Comparison of ENCODE assay signal across 1 cellular context in the genomic region with DNA sequence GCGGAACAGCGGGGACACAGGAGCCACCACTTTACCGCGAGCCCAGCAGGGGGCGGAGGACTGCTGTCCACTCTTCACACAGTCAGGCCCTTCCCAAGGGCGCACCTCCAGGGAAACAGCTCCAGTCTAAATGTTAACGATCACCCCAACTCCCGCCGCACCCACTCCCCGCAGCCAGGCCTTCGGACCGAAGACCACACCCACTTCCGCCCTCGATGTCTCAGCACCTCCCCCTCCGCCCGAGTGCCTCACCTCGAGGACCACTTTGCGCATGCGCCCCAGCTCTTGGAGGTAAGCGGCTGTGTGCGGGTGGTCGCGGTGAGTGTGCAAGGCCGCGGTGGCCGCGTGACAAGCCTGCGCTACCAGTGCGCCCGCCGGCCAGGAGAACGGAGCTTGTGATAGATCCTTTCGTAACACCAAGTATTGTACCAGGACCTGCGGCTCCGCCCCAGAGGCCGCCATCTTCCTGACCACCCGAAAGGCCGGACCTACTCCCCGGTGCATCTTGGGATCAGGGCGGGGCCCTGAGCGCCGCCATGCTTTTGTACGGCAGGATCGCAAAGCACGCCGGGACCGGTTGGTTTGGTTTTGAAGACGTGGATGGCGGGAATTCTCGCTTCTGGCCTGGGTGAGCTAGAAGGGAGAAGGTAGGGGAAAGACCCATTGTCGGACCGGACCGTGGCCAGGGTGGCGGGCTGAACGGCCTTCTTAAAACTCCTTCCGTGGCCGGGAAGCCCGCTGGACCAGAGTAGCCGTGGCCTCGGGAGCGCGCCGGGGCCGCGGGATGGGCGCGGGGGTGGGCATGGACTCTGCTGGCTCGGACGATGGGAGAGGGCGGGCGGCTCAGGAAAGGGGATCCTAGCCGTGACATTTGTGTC.
A peak's percentile ranks its signal among the peaks of the same experiment; 100 is the strongest.
TF ChIP-seq lines count a peak whose summit lies in the region.

A gene with protein sequence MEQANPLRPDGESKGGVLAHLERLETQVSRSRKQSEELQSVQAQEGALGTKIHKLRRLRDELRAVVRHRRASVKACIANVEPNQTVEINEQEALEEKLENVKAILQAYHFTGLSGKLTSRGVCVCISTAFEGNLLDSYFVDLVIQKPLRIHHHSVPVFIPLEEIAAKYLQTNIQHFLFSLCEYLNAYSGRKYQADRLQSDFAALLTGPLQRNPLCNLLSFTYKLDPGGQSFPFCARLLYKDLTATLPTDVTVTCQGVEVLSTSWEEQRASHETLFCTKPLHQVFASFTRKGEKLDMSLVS (plus strand): TSS at position 552 of the 878 bp plus-strand sequence. CDS start 495 bp downstream, outside the sequence.
A gene with protein sequence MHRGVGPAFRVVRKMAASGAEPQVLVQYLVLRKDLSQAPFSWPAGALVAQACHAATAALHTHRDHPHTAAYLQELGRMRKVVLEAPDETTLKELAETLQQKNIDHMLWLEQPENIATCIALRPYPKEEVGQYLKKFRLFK (minus strand): TSS at position 518 of the 878 bp plus-strand sequence. CDS start 14 bp downstream, at position 504.

TF ChIP-seq in HepG2, 621 proteins besides CTCF, POLR2A, EP300 and RAD21 (continued from another document and continues in another):
- 0 out of 2 replicates have a peak, but pooled peaks have one; percentile 17 for TF ChIP-seq ZNF329 (CRISPR knock-in tag; IDR thresholded peaks at IDR 0.05; ENCODE audit: low read depth)
- peak; percentile 94 for TF ChIP-seq MYC (CRISPR knock-in tag; IDR thresholded peaks at IDR 0.05; ENCODE audit: borderline replicate concordance)
- peak; percentile 18; the same call in 1 of the 2 replicates for TF ChIP-seq CREB1 (IDR thresholded peaks at IDR 0.05)
- peak; percentile 41; the same call in 1 of the 2 replicates for TF ChIP-seq CREB1 (CRISPR knock-in tag; IDR thresholded peaks at IDR 0.05)
- TF ChIP-seq, protein P1, sequence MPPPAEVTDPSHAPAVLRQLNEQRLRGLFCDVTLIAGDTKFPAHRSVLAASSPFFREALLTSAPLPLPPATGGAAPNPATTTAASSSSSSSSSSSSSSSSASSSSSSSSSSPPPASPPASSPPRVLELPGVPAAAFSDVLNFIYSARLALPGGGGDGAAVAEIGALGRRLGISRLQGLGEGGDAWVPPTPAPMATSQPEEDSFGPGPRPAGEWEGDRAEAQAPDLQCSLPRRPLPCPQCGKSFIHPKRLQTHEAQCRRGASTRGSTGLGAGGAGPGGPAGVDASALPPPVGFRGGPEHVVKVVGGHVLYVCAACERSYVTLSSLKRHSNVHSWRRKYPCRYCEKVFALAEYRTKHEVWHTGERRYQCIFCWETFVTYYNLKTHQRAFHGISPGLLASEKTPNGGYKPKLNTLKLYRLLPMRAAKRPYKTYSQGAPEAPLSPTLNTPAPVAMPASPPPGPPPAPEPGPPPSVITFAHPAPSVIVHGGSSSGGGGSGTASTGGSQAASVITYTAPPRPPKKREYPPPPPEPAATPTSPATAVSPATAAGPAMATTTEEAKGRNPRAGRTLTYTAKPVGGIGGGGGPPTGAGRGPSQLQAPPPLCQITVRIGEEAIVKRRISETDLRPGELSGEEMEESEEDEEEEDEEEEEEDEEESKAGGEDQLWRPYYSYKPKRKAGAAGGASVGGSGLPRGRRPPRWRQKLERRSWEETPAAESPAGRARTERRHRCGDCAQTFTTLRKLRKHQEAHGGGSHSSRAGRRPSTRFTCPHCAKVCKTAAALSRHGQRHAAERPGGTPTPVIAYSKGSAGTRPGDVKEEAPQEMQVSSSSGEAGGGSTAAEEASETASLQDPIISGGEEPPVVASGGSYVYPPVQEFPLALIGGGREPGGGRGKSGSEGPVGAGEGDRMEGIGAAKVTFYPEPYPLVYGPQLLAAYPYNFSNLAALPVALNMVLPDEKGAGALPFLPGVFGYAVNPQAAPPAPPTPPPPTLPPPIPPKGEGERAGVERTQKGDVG (CRISPR knock-in tag; IDR thresholded peaks at IDR 0.05; ENCODE audit: borderline replicate concordance): peak; percentile 37; the same call in 1 of the 2 replicates
- TF ChIP-seq KLF6 (CRISPR knock-in tag; IDR thresholded peaks at IDR 0.05): no peak
- no peak for TF ChIP-seq ZNF549 (CRISPR knock-in tag; IDR thresholded peaks at IDR 0.05)
- peak; percentile 77; the same call in 1 of the 2 replicates for TF ChIP-seq NAIF1 (CRISPR knock-in tag; IDR thresholded peaks at IDR 0.05; ENCODE audit: borderline replicate concordance)
- no peak for TF ChIP-seq ZSCAN22 (CRISPR knock-in tag; IDR thresholded peaks at IDR 0.05)
- TF ChIP-seq SCMH1 (CRISPR knock-in tag; IDR thresholded peaks at IDR 0.05; ENCODE audit: borderline replicate concordance): no peak
- peak; percentile 96 for TF ChIP-seq POGZ (CRISPR knock-in tag; IDR thresholded peaks at IDR 0.05)
- TF ChIP-seq ZNF143 (CRISPR knock-in tag; IDR thresholded peaks at IDR 0.05): peak; percentile 98
- TF ChIP-seq ZZZ3 (CRISPR knock-in tag; IDR thresholded peaks at IDR 0.05; ENCODE audit: borderline replicate concordance): peak; percentile 46; the same call in 1 of the 2 replicates
- TF ChIP-seq, protein P2, sequence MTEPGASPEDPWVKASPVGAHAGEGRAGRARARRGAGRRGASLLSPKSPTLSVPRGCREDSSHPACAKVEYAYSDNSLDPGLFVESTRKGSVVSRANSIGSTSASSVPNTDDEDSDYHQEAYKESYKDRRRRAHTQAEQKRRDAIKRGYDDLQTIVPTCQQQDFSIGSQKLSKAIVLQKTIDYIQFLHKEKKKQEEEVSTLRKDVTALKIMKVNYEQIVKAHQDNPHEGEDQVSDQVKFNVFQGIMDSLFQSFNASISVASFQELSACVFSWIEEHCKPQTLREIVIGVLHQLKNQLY (CRISPR knock-in tag; IDR thresholded peaks at IDR 0.05): peak; percentile 65; the same call in 1 of the 2 replicates
- TF ChIP-seq PAX8 (CRISPR knock-in tag; IDR thresholded peaks at IDR 0.05; ENCODE audit: borderline replicate concordance): peak; percentile 79
- TF ChIP-seq, protein P3, sequence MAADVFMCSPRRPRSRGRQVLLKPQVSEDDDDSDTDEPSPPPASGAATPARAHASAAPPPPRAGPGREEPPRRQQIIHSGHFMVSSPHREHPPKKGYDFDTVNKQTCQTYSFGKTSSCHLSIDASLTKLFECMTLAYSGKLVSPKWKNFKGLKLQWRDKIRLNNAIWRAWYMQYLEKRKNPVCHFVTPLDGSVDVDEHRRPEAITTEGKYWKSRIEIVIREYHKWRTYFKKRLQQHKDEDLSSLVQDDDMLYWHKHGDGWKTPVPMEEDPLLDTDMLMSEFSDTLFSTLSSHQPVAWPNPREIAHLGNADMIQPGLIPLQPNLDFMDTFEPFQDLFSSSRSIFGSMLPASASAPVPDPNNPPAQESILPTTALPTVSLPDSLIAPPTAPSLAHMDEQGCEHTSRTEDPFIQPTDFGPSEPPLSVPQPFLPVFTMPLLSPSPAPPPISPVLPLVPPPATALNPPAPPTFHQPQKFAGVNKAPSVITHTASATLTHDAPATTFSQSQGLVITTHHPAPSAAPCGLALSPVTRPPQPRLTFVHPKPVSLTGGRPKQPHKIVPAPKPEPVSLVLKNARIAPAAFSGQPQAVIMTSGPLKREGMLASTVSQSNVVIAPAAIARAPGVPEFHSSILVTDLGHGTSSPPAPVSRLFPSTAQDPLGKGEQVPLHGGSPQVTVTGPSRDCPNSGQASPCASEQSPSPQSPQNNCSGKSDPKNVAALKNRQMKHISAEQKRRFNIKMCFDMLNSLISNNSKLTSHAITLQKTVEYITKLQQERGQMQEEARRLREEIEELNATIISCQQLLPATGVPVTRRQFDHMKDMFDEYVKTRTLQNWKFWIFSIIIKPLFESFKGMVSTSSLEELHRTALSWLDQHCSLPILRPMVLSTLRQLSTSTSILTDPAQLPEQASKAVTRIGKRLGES (CRISPR knock-in tag; IDR thresholded peaks at IDR 0.05; ENCODE audit: borderline replicate concordance): no peak
- TF ChIP-seq SRSF1 (optimal IDR thresholded peaks at IDR 0.05; ENCODE audit: low read depth, low read length): peak; percentile 83
- peak; percentile 37; the same call in 1 of the 2 replicates for TF ChIP-seq CBX5 (CRISPR knock-in tag; IDR thresholded peaks at IDR 0.05; ENCODE audit: borderline replicate concordance)
- TF ChIP-seq, protein P4, sequence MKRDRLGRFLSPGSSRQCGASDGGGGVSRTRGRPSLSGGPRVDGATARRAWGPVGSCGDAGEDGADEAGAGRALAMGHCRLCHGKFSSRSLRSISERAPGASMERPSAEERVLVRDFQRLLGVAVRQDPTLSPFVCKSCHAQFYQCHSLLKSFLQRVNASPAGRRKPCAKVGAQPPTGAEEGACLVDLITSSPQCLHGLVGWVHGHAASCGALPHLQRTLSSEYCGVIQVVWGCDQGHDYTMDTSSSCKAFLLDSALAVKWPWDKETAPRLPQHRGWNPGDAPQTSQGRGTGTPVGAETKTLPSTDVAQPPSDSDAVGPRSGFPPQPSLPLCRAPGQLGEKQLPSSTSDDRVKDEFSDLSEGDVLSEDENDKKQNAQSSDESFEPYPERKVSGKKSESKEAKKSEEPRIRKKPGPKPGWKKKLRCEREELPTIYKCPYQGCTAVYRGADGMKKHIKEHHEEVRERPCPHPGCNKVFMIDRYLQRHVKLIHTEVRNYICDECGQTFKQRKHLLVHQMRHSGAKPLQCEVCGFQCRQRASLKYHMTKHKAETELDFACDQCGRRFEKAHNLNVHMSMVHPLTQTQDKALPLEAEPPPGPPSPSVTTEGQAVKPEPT (CRISPR knock-in tag; IDR thresholded peaks at IDR 0.05; ENCODE audit: low read depth): 0 out of 2 replicates have a peak, but pooled peaks have one; percentile 90
- no peak for TF ChIP-seq ZNF296 (CRISPR knock-in tag; conservative IDR thresholded peaks at IDR 0.05)
- peak; percentile 84; the same call in 1 of the 2 replicates for TF ChIP-seq KLF15 (CRISPR knock-in tag; IDR thresholded peaks at IDR 0.05; ENCODE audit: borderline replicate concordance)
- TF ChIP-seq PAWR (CRISPR knock-in tag; IDR thresholded peaks at IDR 0.05; ENCODE audit: borderline replicate concordance): no peak
- TF ChIP-seq ZSCAN21 (CRISPR knock-in tag; IDR thresholded peaks at IDR 0.05; ENCODE audit: borderline replicate concordance): peak; percentile 73; the same call in 1 of the 2 replicates
- TF ChIP-seq ZNF331 (CRISPR knock-in tag; IDR thresholded peaks at IDR 0.05): peak; percentile 83
- TF ChIP-seq, protein P5, sequence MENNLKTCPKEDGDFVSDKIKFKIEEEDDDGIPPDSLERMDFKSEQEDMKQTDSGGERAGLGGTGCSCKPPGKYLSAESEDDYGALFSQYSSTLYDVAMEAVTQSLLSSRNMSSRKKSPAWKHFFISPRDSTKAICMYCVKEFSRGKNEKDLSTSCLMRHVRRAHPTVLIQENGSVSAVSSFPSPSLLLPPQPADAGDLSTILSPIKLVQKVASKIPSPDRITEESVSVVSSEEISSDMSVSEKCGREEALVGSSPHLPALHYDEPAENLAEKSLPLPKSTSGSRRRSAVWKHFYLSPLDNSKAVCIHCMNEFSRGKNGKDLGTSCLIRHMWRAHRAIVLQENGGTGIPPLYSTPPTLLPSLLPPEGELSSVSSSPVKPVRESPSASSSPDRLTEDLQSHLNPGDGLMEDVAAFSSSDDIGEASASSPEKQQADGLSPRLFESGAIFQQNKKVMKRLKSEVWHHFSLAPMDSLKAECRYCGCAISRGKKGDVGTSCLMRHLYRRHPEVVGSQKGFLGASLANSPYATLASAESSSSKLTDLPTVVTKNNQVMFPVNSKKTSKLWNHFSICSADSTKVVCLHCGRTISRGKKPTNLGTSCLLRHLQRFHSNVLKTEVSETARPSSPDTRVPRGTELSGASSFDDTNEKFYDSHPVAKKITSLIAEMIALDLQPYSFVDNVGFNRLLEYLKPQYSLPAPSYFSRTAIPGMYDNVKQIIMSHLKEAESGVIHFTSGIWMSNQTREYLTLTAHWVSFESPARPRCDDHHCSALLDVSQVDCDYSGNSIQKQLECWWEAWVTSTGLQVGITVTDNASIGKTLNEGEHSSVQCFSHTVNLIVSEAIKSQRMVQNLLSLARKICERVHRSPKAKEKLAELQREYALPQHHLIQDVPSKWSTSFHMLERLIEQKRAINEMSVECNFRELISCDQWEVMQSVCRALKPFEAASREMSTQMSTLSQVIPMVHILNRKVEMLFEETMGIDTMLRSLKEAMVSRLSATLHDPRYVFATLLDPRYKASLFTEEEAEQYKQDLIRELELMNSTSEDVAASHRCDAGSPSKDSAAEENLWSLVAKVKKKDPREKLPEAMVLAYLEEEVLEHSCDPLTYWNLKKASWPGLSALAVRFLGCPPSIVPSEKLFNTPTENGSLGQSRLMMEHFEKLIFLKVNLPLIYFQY (CRISPR knock-in tag; IDR thresholded peaks at IDR 0.05; ENCODE audit: borderline replicate concordance): peak; percentile 59
- TF ChIP-seq DR1 (CRISPR knock-in tag; IDR thresholded peaks at IDR 0.05): peak; percentile 98
- no peak for TF ChIP-seq U2AF1 (optimal IDR thresholded peaks at IDR 0.05; ENCODE audit: low read depth, low read length)
- TF ChIP-seq ZFP82 (CRISPR knock-in tag; IDR thresholded peaks at IDR 0.05; ENCODE audit: borderline replicate concordance): peak; percentile 89; the same call in 1 of the 2 replicates
- peak; percentile 82; the same call in 1 of the 2 replicates for TF ChIP-seq ARNT2 (CRISPR knock-in tag; IDR thresholded peaks at IDR 0.05; ENCODE audit: low read depth)
- no peak for TF ChIP-seq GLI4 (CRISPR knock-in tag; IDR thresholded peaks at IDR 0.05; ENCODE audit: borderline replicate concordance)
- no peak for TF ChIP-seq ADNP (CRISPR knock-in tag; IDR thresholded peaks at IDR 0.05)
- TF ChIP-seq HDAC1 (CRISPR knock-in tag; IDR thresholded peaks at IDR 0.05): peak; percentile 94
- TF ChIP-seq, protein P6, sequence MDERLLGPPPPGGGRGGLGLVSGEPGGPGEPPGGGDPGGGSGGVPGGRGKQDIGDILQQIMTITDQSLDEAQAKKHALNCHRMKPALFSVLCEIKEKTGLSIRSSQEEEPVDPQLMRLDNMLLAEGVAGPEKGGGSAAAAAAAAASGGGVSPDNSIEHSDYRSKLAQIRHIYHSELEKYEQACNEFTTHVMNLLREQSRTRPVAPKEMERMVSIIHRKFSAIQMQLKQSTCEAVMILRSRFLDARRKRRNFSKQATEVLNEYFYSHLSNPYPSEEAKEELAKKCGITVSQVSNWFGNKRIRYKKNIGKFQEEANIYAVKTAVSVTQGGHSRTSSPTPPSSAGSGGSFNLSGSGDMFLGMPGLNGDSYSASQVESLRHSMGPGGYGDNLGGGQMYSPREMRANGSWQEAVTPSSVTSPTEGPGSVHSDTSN (CRISPR knock-in tag; IDR thresholded peaks at IDR 0.05): peak; percentile 53; the same call in 1 of the 2 replicates
- TF ChIP-seq, protein P7, sequence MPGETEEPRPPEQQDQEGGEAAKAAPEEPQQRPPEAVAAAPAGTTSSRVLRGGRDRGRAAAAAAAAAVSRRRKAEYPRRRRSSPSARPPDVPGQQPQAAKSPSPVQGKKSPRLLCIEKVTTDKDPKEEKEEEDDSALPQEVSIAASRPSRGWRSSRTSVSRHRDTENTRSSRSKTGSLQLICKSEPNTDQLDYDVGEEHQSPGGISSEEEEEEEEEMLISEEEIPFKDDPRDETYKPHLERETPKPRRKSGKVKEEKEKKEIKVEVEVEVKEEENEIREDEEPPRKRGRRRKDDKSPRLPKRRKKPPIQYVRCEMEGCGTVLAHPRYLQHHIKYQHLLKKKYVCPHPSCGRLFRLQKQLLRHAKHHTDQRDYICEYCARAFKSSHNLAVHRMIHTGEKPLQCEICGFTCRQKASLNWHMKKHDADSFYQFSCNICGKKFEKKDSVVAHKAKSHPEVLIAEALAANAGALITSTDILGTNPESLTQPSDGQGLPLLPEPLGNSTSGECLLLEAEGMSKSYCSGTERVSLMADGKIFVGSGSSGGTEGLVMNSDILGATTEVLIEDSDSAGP (CRISPR knock-in tag; IDR thresholded peaks at IDR 0.05; ENCODE audit: borderline replicate concordance): peak; percentile 96; the same call in 1 of the 2 replicates
- peak; percentile 35 for TF ChIP-seq PTBP1 (IDR thresholded peaks at IDR 0.05; ENCODE audit: low read depth, low read length, poor library complexity, severe bottlenecking)
